ENCODE assay signal across 9 cellular contexts in genomic region chr12:55899035-55899434, GRCh38. TPM values are rescaled to one million over a fixed set of nuclear protein-coding genes. Genes with fewer than 3 reads are reported as not detected.
DNase-seq lines count a peak whose midpoint lies in the region; ATAC-seq and TF ChIP-seq lines count a peak whose summit lies in the region.
"Had no signal": no experiment of that assay in that cellular context is flagged by ENCODE, and none has a peak within 500 bp of the region (broad histone marks: within the 10 kb centered on the region; RNA-seq: fewer than 3 reads in every experiment).

No MANE protein-coding gene starts in this region.

- WGBS in SK-N-SH (ENCODE audit: low lambda C conversion rate), result 93% methylated on average over 2 of the region's 2 CpGs

- peaks cover 10% of the 10 kb centered on the region for H3K36me3 Mint-ChIP-seq in T-helper 1 cell treated with Interleukin-12 subunit alpha and Interleukin-12 subunit beta and Interleukin-4 antibody, amounts not matched to agents 30 μg/mL and 1 μg/mL, for 36 hours (ENCODE audit: low read depth)
- peaks cover 28% of the 10 kb centered on the region for H3K36me3 Mint-ChIP-seq in activated T-helper 17 cell treated with anti-CD3 and anti-CD28 coated beads, Interleukin-2, amount 50 U/mL, for 72 hours (ENCODE audit: low read depth)
- H3K36me3 Mint-ChIP-seq in memory B cell, result peaks cover 14% of the 10 kb centered on the region
- H3K36me3 Mint-ChIP-seq in stimulated activated naive CD8-positive, alpha-beta T cell treated with anti-CD3 and anti-CD28 coated beads, Interleukin-15, Interleukin-2, amounts not matched to agents 100 ng/mL and 50 ng/mL, for 24 hours (ENCODE audit: low read depth), result peaks cover 10% of the 10 kb centered on the region

- H3K27ac ChIP-seq in coronary artery, result no peak overlapping the region
- no peak overlapping the region for H3K27ac ChIP-seq in SK-N-SH (ENCODE audit: low read depth in 2 of 2, low read length in 1 of 2)
- H3K27ac ChIP-seq: suprapubic skin had no signal

- H3K9ac ChIP-seq in SK-N-SH, result no peak overlapping the region

- CTCF ChIA-PET in SK-N-SH (lab: Yijun Ruan, JAX), result interaction anchor here (0.7 to 1.5 kb wide), 6 partner anchors 9 to 243 kb away, joined by 3 to 4 read pairs (median 4); partner anchors contain the start of gene DNAJC14

- no peak overlapping the region for H2AFZ ChIP-seq in SK-N-SH (ENCODE audit: low read depth)

- H4K20me1 ChIP-seq in SK-N-SH (ENCODE audit: insufficient read depth), result no peaks in the 10 kb centered on the region

- POLR2A ChIA-PET in SK-N-SH (lab: Yijun Ruan, JAX), result no interaction called here

- no peaks in the 10 kb centered on the region for H3K4me1 ChIP-seq in SK-N-SH (ENCODE audit: control insufficient read depth in 1 of 2, insufficient read depth in 2 of 2, low read depth in 1 of 2, low read length in 1 of 2)
- H3K4me1 ChIP-seq: suprapubic skin had no signal

- peaks cover 4% of the 10 kb centered on the region for H3K4me1 Mint-ChIP-seq in T-helper 1 cell treated with Interleukin-12 subunit alpha and Interleukin-12 subunit beta and Interleukin-4 antibody, amounts not matched to agents 30 μg/mL and 1 μg/mL, for 36 hours (ENCODE audit: low read depth)
- peaks cover 7% of the 10 kb centered on the region for H3K4me1 Mint-ChIP-seq in activated T-helper 17 cell treated with anti-CD3 and anti-CD28 coated beads, Interleukin-2, amount 50 U/mL, for 72 hours
- H3K4me1 Mint-ChIP-seq in memory B cell, result no peaks in the 10 kb centered on the region
- peaks cover 12% of the 10 kb centered on the region for H3K4me1 Mint-ChIP-seq in stimulated activated naive CD8-positive, alpha-beta T cell treated with anti-CD3 and anti-CD28 coated beads, Interleukin-15, Interleukin-2, amounts not matched to agents 100 ng/mL and 50 ng/mL, for 24 hours (ENCODE audit: low read depth)

- no peaks in the 10 kb centered on the region for H3K27me3 Mint-ChIP-seq in T-helper 1 cell treated with Interleukin-12 subunit alpha and Interleukin-12 subunit beta and Interleukin-4 antibody, amounts not matched to agents 30 μg/mL and 1 μg/mL, for 36 hours (ENCODE audit: low read depth)
- H3K27me3 Mint-ChIP-seq in activated T-helper 17 cell treated with anti-CD3 and anti-CD28 coated beads, Interleukin-2, amount 50 U/mL, for 72 hours, result no peaks in the 10 kb centered on the region
- H3K27me3 Mint-ChIP-seq in memory B cell, result no peaks in the 10 kb centered on the region
- H3K27me3 Mint-ChIP-seq in stimulated activated naive CD8-positive, alpha-beta T cell treated with anti-CD3 and anti-CD28 coated beads, Interleukin-15, Interleukin-2, amounts not matched to agents 100 ng/mL and 50 ng/mL, for 24 hours, result no peaks in the 10 kb centered on the region

- no peak for TF ChIP-seq CTCF in coronary artery (IDR thresholded peaks at IDR 0.05)
- TF ChIP-seq CTCF in SK-N-SH (IDR thresholded peaks at IDR 0.05), result no peak

- no peak for TF ChIP-seq RAD21 in SK-N-SH (IDR thresholded peaks at IDR 0.05; ENCODE audit: low read length)

- peaks cover 3% of the 10 kb centered on the region for H3F3A ChIP-seq in SK-N-SH (replicated peaks; ENCODE audit: insufficient read depth)

- H3K36me3 ChIP-seq in SK-N-SH (replicated peaks in 1 of 2; ENCODE audit: control insufficient read depth in 1 of 2, insufficient read depth in 2 of 2, low read length in 1 of 2), result peaks cover 11 to 16% of the 10 kb centered on the region in 2 experiments

- H3K27ac Mint-ChIP-seq in T-helper 1 cell treated with Interleukin-12 subunit alpha and Interleukin-12 subunit beta and Interleukin-4 antibody, amounts not matched to agents 30 μg/mL and 1 μg/mL, for 36 hours, result peak overlapping the region; percentile 42
- H3K27ac Mint-ChIP-seq in activated T-helper 17 cell treated with anti-CD3 and anti-CD28 coated beads, Interleukin-2, amount 50 U/mL, for 72 hours, result peak overlapping the region; percentile 78
- peak overlapping the region; percentile 58 for H3K27ac Mint-ChIP-seq in memory B cell
- no peak overlapping the region for H3K27ac Mint-ChIP-seq in stimulated activated naive CD8-positive, alpha-beta T cell treated with anti-CD3 and anti-CD28 coated beads, Interleukin-15, Interleukin-2, amounts not matched to agents 100 ng/mL and 50 ng/mL, for 24 hours

- no peaks in the 10 kb centered on the region for H3K9me2 ChIP-seq in SK-N-SH

- H3K9me3 ChIP-seq in SK-N-SH, result no peaks in the 10 kb centered on the region
- H3K9me3 ChIP-seq: suprapubic skin had no signal

- no peaks in the 10 kb centered on the region for H3K9me3 Mint-ChIP-seq in T-helper 1 cell treated with Interleukin-12 subunit alpha and Interleukin-12 subunit beta and Interleukin-4 antibody, amounts not matched to agents 30 μg/mL and 1 μg/mL, for 36 hours
- H3K9me3 Mint-ChIP-seq in activated T-helper 17 cell treated with anti-CD3 and anti-CD28 coated beads, Interleukin-2, amount 50 U/mL, for 72 hours, result no peaks in the 10 kb centered on the region
- no peaks in the 10 kb centered on the region for H3K9me3 Mint-ChIP-seq in memory B cell
- H3K9me3 Mint-ChIP-seq in stimulated activated naive CD8-positive, alpha-beta T cell treated with anti-CD3 and anti-CD28 coated beads, Interleukin-15, Interleukin-2, amounts not matched to agents 100 ng/mL and 50 ng/mL, for 24 hours, result no peaks in the 10 kb centered on the region

- H3K4me2 ChIP-seq in SK-N-SH, result no peak overlapping the region

- H3K4me3 Mint-ChIP-seq in T-helper 1 cell treated with Interleukin-12 subunit alpha and Interleukin-12 subunit beta and Interleukin-4 antibody, amounts not matched to agents 30 μg/mL and 1 μg/mL, for 36 hours, result no peak overlapping the region
- peak overlapping the region; percentile 47 for H3K4me3 Mint-ChIP-seq in activated T-helper 17 cell treated with anti-CD3 and anti-CD28 coated beads, Interleukin-2, amount 50 U/mL, for 72 hours
- H3K4me3 Mint-ChIP-seq in memory B cell, result no peak overlapping the region
- peak overlapping the region; percentile 11 for H3K4me3 Mint-ChIP-seq in stimulated activated naive CD8-positive, alpha-beta T cell treated with anti-CD3 and anti-CD28 coated beads, Interleukin-15, Interleukin-2, amounts not matched to agents 100 ng/mL and 50 ng/mL, for 24 hours

- H3K4me3 ChIP-seq in coronary artery (no peak overlapping the region), SK-N-SH (ENCODE audit: low read depth in 2 of 2, low read length in 1 of 2) (no peak overlapping the region)
- H3K4me3 ChIP-seq: suprapubic skin had no signal

- 0 out of 2 replicates have a peak, but pooled peaks cover 4% of the 10 kb centered on the region for H3K79me2 ChIP-seq in SK-N-SH (ENCODE audit: insufficient read depth)

- DNase-seq in T-helper 1 cell, result no peak
- DNase-seq in memory B cell (ENCODE audit: low spot score in 2 of 2), result no peak
- DNase-seq in NCI-H2196 (lab: John Stamatoyannopoulos, UW; ENCODE audit: unreplicated experiment), result no peak
- no peak for DNase-seq in coronary artery (ENCODE audit: low spot score)
- no peak for DNase-seq in SK-N-SH

- H3K27me3 ChIP-seq in SK-N-SH (ENCODE audit: insufficient read depth), result no peaks in the 10 kb centered on the region
- H3K27me3 ChIP-seq: suprapubic skin had no signal

- peak; percentile 98 for ATAC-seq in activated T-helper 17 cell treated with anti-CD3 and anti-CD28 coated beads, Interleukin-2, amount 50 U/mL, for 72 hours (replicated peaks)
- ATAC-seq in memory B cell (ENCODE audit: low read depth), result no peak

- no peak for TF ChIP-seq EP300 in SK-N-SH (IDR thresholded peaks at IDR 0.05; ENCODE audit: borderline replicate concordance in 1 of 2, low read depth in 1 of 2, low read length in 1 of 2)

TF ChIP-seq in SK-N-SH, 30 proteins besides CTCF, POLR2A, EP300 and RAD21:
- TF ChIP-seq POLR2AphosphoS5 (IDR thresholded peaks at IDR 0.05; ENCODE audit: low read depth, low read length) (no peak), MEF2A (IDR thresholded peaks at IDR 0.05; ENCODE audit: borderline replicate concordance, low read depth) (no peak), EZH2phosphoT487 (IDR thresholded peaks at IDR 0.05; ENCODE audit: borderline replicate concordance, low read depth) (no peak), IRF3 (IDR thresholded peaks at IDR 0.05; ENCODE audit: low read depth, low read length) (no peak), RCOR1 (IDR thresholded peaks at IDR 0.05; ENCODE audit: low read length) (no peak), MXI1 (IDR thresholded peaks at IDR 0.05; ENCODE audit: low read depth, low read length) (no peak), YY1 (IDR thresholded peaks at IDR 0.05; ENCODE audit: low read depth) (no peak), SMC3 (IDR thresholded peaks at IDR 0.05; ENCODE audit: low read depth, low read length) (no peak), JUND (IDR thresholded peaks at IDR 0.05) (no peak)

RNA-seq across cellular contexts. Expression of gene PYM1, which starts 28.7 kb away (rescaled TPM):
- 10 to 100 TPM; 23.4 to 35.6 TPM for total RNA-seq in activated T-helper 17 cell treated with anti-CD3 and anti-CD28 coated beads, Interleukin-2, amount 50 U/mL, for 72 hours
- 36.0 and 36.3 TPM in 2 replicates for polyA plus RNA-seq in SK-N-SH (2012; rRNA removed)
- polyA plus RNA-seq in SK-N-SH (2012; cell fraction: cytosol; rRNA removed), result 39.3 and 40.9 TPM in 2 replicates
- polyA plus RNA-seq in SK-N-SH (2012; cell fraction: nucleus; rRNA removed), result 16.7 and 21.0 TPM in 2 replicates

RNA-seq across cellular contexts. Expression of gene DGKA, which starts 31.9 kb away (rescaled TPM):
- total RNA-seq in activated T-helper 17 cell treated with anti-CD3 and anti-CD28 coated beads, Interleukin-2, amount 50 U/mL, for 72 hours, result 100 to 1,000 TPM; 282 to 502 TPM
- polyA plus RNA-seq in SK-N-SH (2012; rRNA removed), result 74.6 and 75.9 TPM in 2 replicates
- polyA plus RNA-seq in SK-N-SH (2012; cell fraction: cytosol; rRNA removed), result 47.2 and 52.0 TPM in 2 replicates
- 213 and 244 TPM in 2 replicates for polyA plus RNA-seq in SK-N-SH (2012; cell fraction: nucleus; rRNA removed)

RNA-seq across cellular contexts. Expression of gene MMP19, which starts 56.3 kb away (rescaled TPM):
- not detected for total RNA-seq in activated T-helper 17 cell treated with anti-CD3 and anti-CD28 coated beads, Interleukin-2, amount 50 U/mL, for 72 hours
- 5.7 and 6.8 TPM in 2 replicates for polyA plus RNA-seq in SK-N-SH (2012; rRNA removed)
- polyA plus RNA-seq in SK-N-SH (2012; cell fraction: cytosol; rRNA removed), result 3.1 and 3.8 TPM in 2 replicates
- 13.5 and 15.4 TPM in 2 replicates for polyA plus RNA-seq in SK-N-SH (2012; cell fraction: nucleus; rRNA removed)

Comparison
In these comparisons a context has a peak if more than half of its experiments do, and no peak if none do; other contexts are left out.
1. H3K4me3 Mint-ChIP-seq: peak in activated T-helper 17 cell treated with anti-CD3 and anti-CD28 coated beads, Interleukin-2, amount 50 U/mL, for 72 hours (single experiment) and stimulated activated naive CD8-positive, alpha-beta T cell treated with anti-CD3 and anti-CD28 coated beads, Interleukin-15, Interleukin-2, amounts not matched to agents 100 ng/mL and 50 ng/mL, for 24 hours (single experiment); none in T-helper 1 cell treated with Interleukin-12 subunit alpha and Interleukin-12 subunit beta and Interleukin-4 antibody, amounts not matched to agents 30 μg/mL and 1 μg/mL, for 36 hours (single experiment) and memory B cell (single experiment).